ENCODE assay signal across 9 cellular contexts in the genomic region with DNA sequence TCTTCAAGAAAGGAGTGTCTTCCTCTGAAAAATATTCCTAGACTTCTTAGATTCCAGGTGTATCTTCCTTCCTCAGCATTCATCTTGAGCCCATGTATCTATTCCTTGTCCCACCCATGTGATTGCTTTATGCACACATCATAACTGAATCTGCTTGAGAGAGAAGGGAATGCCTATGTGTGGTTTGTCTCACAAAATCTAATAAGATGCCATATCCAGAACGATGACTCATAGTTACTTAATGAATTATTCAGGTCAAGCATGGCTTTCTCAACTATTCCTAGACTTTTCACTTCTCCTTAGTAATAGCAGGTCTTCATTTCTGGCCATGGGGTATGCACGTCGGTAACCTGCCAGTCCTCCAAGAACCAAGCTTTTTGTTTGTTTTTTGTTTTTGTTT.
DNase-seq lines count a peak whose midpoint lies in the region; ATAC-seq, FAIRE-seq and TF ChIP-seq lines count a peak whose summit lies in the region.
"Had no signal": no experiment of that assay in that cellular context is flagged by ENCODE, and none has a peak within 500 bp of the region (broad histone marks: within the 10 kb centered on the region; RNA-seq: fewer than 3 reads in every experiment).

No MANE protein-coding gene starts in this region.

- peaks cover 6 to 75% (median 36%) of the 10 kb centered on the region in 9 donors for H3K4me1 ChIP-seq in heart right ventricle
- peaks cover 13 to 21% of the 10 kb centered on the region in 2 donors for H3K4me1 ChIP-seq in duodenal mucosa (ENCODE audit: control insufficient read depth in 1 of 2, insufficient read depth in 2 of 2, low read length in 2 of 2)
- H3K4me1 ChIP-seq in muscle layer of colon (ENCODE audit: insufficient read depth, low read length), result peaks cover 55% of the 10 kb centered on the region
- peaks cover 2 to 8% of the 10 kb centered on the region in 2 donors for H3K4me1 ChIP-seq in aorta (ENCODE audit: control insufficient read depth in 1 of 2, insufficient read depth in 2 of 2, low read length in 2 of 2)
- 0 out of 2 replicates have a peak, but pooled peaks cover 4% of the 10 kb centered on the region for H3K4me1 ChIP-seq in Karpas-422 (ENCODE audit: low read length)

- H3K79me2 ChIP-seq in Karpas-422 (ENCODE audit: low read length), result no peaks in the 10 kb centered on the region

- H3K4me2 ChIP-seq in Karpas-422 (ENCODE audit: low read depth, low read length, poor library complexity, severe bottlenecking), result no peak overlapping the region

- no peak overlapping the region for H3K4me3 ChIP-seq in heart right ventricle
- H3K4me3 ChIP-seq in duodenal mucosa (ENCODE audit: low read depth in 1 of 2, low read length in 2 of 2), result no peak overlapping the region
- no peak overlapping the region for H3K4me3 ChIP-seq in muscle layer of colon (ENCODE audit: low read depth in 1 of 2, low read length in 2 of 2)
- no peak overlapping the region for H3K4me3 ChIP-seq in aorta (ENCODE audit: low read length in 2 of 2)
- no peak overlapping the region for H3K4me3 ChIP-seq in Karpas-422 (ENCODE audit: low read length)

- H4K20me1 ChIP-seq in Karpas-422 (ENCODE audit: insufficient read depth, low read depth, low read length), result no peaks in the 10 kb centered on the region

- no peaks in the 10 kb centered on the region for H3K36me3 ChIP-seq in heart right ventricle
- H3K36me3 ChIP-seq in duodenal mucosa (ENCODE audit: control insufficient read depth in 1 of 2, insufficient read depth in 2 of 2, low read length in 2 of 2), result no peaks in the 10 kb centered on the region
- H3K36me3 ChIP-seq in muscle layer of colon (ENCODE audit: insufficient read depth, low read length), result no peaks in the 10 kb centered on the region
- peaks cover 0 to 2% of the 10 kb centered on the region in 2 donors for H3K36me3 ChIP-seq in aorta (ENCODE audit: control insufficient read depth in 1 of 2, insufficient read depth in 2 of 2, low read length in 1 of 2)
- no peaks in the 10 kb centered on the region for H3K36me3 ChIP-seq in Karpas-422 (ENCODE audit: insufficient read depth, low read length)

- H2AFZ ChIP-seq in Karpas-422 (ENCODE audit: low read length), result no peak overlapping the region

- no peaks in the 10 kb centered on the region for H3K27me3 ChIP-seq in heart right ventricle
- no peaks in the 10 kb centered on the region for H3K27me3 ChIP-seq in duodenal mucosa (ENCODE audit: control insufficient read depth in 1 of 2, insufficient read depth in 2 of 2, low read length in 2 of 2)
- no peaks in the 10 kb centered on the region for H3K27me3 ChIP-seq in muscle layer of colon (ENCODE audit: control insufficient read depth in 1 of 2, insufficient read depth in 2 of 2, low read length in 2 of 2)
- H3K27me3 ChIP-seq in aorta (ENCODE audit: control insufficient read depth in 1 of 2, insufficient read depth in 2 of 2, low read length in 1 of 2), result no peaks in the 10 kb centered on the region
- no peaks in the 10 kb centered on the region for H3K27me3 ChIP-seq in Karpas-422 (ENCODE audit: low read length)

- ATAC-seq in heart right ventricle (no peak), Right ventricle myocardium superior (ENCODE audit: poor library complexity) (no peak), aorta (ENCODE audit: low FRiP score) (peak; percentile 37)

- intact Hi-C loops in heart right ventricle (cut with DNase I) (loop anchor here in 2 of 10 donors (5.0 kb wide), 1 partner anchor 120 kb away; a partner anchor contains a TSS), Right ventricle myocardium superior (cut with DNase I) (no loop called here), aorta (cut with DNase I) (no loop called here)

- no peak for TF ChIP-seq CTCF in heart right ventricle (IDR thresholded peaks at IDR 0.05)
- no peak for TF ChIP-seq CTCF in D721Med (IDR thresholded peaks at IDR 0.05; ENCODE audit: insufficient read depth, missing control alignments)

- H3K27ac ChIP-seq in heart right ventricle (peak overlapping the region in 9 of 10 donors; percentile 8 to 67 (median 61)), duodenal mucosa (ENCODE audit: low read depth, low read length) (peak overlapping the region; percentile 40), muscle layer of colon (ENCODE audit: low read depth, low read length) (peak overlapping the region; percentile 82), aorta (ENCODE audit: low read depth in 1 of 2, low read length in 2 of 2) (peak overlapping the region; percentile 95 to 100), Karpas-422 (ENCODE audit: low read length) (no peak overlapping the region)

- WGBS in heart right ventricle, 2 donors, result 89% methylated on average over 3 of the region's 3 CpGs
- WGBS in aorta, 2 donors, result 51 to 62% methylated on average over 3 of the region's 3 CpGs

- DNase-seq in heart right ventricle (no peak), Right ventricle myocardium superior (no peak), aorta (no peak), D721Med (ENCODE audit: insufficient read length, low spot score) (no peak), NCI-H2196 (lab: John Stamatoyannopoulos, UW; ENCODE audit: unreplicated experiment) (no peak), Karpas-422 (no peak)
- DNase-seq: activated gamma-delta T cell had no signal

- no peak for FAIRE-seq in D721Med (lab: Jason Lieb, UNC)

- H3K9me3 ChIP-seq in heart right ventricle, result no peaks in the 10 kb centered on the region
- no peaks in the 10 kb centered on the region for H3K9me3 ChIP-seq in duodenal mucosa (ENCODE audit: control insufficient read depth in 1 of 2, low read length in 2 of 2)
- no peaks in the 10 kb centered on the region for H3K9me3 ChIP-seq in muscle layer of colon (ENCODE audit: low read length)
- no peaks in the 10 kb centered on the region for H3K9me3 ChIP-seq in aorta (ENCODE audit: control insufficient read depth, low read length)
- no peaks in the 10 kb centered on the region for H3K9me3 ChIP-seq in Karpas-422 (ENCODE audit: low read length)

- no peaks in the 10 kb centered on the region for H3K9me2 ChIP-seq in Karpas-422 (replicated peaks; ENCODE audit: insufficient read depth, low read length)

- H3K9ac ChIP-seq in duodenal mucosa (ENCODE audit: low read depth in 1 of 2, low read length in 2 of 2) (no peak overlapping the region), muscle layer of colon (ENCODE audit: low read length) (no peak overlapping the region), Karpas-422 (ENCODE audit: low read length) (no peak overlapping the region)
